24 cellular contexts compared by ENCODE assay signal in genomic region chr1:232166942-232167341, GRCh38.
A peak's percentile ranks its signal among the peaks of the same experiment; 100 is the strongest.
DNase-seq lines count a peak whose midpoint lies in the region; ATAC-seq and TF ChIP-seq lines count a peak whose summit lies in the region.
"Had no signal": no experiment of that assay in that cellular context is flagged by ENCODE, and none has a peak within 500 bp of the region (broad histone marks: within the 10 kb centered on the region; RNA-seq: fewer than 3 reads in every experiment).

No MANE protein-coding gene starts in this region.

- no peaks in the 10 kb centered on the region for H3K27me3 Mint-ChIP-seq in MCF 10A (ENCODE audit: insufficient read depth, unreplicated experiment)
- H3K27me3 Mint-ChIP-seq: stimulated activated naive B cell treated with anti-CD40 and anti-IgM and Interleukin-4, amounts not matched to agents 10 μg/mL and 1 μg/mL and 100 μg/mL, for 72 hours had no signal

- no peak for TF ChIP-seq CTCF in MCF 10A (IDR thresholded peaks at IDR 0.05; ENCODE audit: unreplicated experiment)
- no peak for TF ChIP-seq CTCF in gastroesophageal sphincter (IDR thresholded peaks at IDR 0.05)

- TF ChIP-seq POLR2A in gastroesophageal sphincter (IDR thresholded peaks at IDR 0.05): no peak

- no peaks in the 10 kb centered on the region for H3K36me3 Mint-ChIP-seq in MCF 10A (ENCODE audit: insufficient read depth, unreplicated experiment)
- H3K36me3 Mint-ChIP-seq: CD14-positive monocyte; immature natural killer cell; naive B cell; stimulated activated naive B cell treated with anti-CD40 and anti-IgM and Interleukin-4, amounts not matched to agents 10 μg/mL and 1 μg/mL and 100 μg/mL, for 72 hours had no signal

- H3K36me3 ChIP-seq in H7 (replicated peaks; ENCODE audit: control insufficient read depth, insufficient read depth, low read length) (peaks cover 5% of the 10 kb centered on the region), HUES48 (ENCODE audit: control insufficient read depth, insufficient read depth, low read length) (peaks cover 36% of the 10 kb centered on the region), gastroesophageal sphincter (no peaks in the 10 kb centered on the region)
- H3K36me3 ChIP-seq: MG63, prostate gland, sigmoid colon, upper lobe of left lung had no signal

- in situ Hi-C loops in SK-MEL-5 (cut with HindIII; ENCODE audit: low pct_unique_long_range_greater_than_20kb, low sequenced_read_pairs): no loop called here

- H3K9me3 ChIP-seq in HUES48 (ENCODE audit: control insufficient read depth, insufficient read depth, low read length) (no peaks in the 10 kb centered on the region), gastroesophageal sphincter (peaks cover 0 to 3% (median 0%) of the 10 kb centered on the region in 3 donors)
- H3K9me3 ChIP-seq: MG63, prostate gland, sigmoid colon, upper lobe of left lung had no signal

- H3K4me1 ChIP-seq in HUES48 (ENCODE audit: control insufficient read depth, insufficient read depth, low read length): peaks cover 3% of the 10 kb centered on the region; the same call in 1 of the 2 replicates
- H3K4me1 ChIP-seq in gastroesophageal sphincter: no peaks in the 10 kb centered on the region
- H3K4me1 ChIP-seq: prostate gland, sigmoid colon, upper lobe of left lung had no signal

- CTCF ChIA-PET in MCF 10A (lab: Yijun Ruan, JAX): interaction anchor here (0.6 to 0.7 kb wide), 2 partner anchors 72 to 635 kb away, joined by 3 to 4 read pairs; no protein-coding TSS in a partner anchor

- H3K4me3 Mint-ChIP-seq in MCF 10A (ENCODE audit: unreplicated experiment): no peak overlapping the region
- H3K4me3 Mint-ChIP-seq: CD14-positive monocyte; immature natural killer cell; naive B cell; stimulated activated naive B cell treated with anti-CD40 and anti-IgM and Interleukin-4, amounts not matched to agents 10 μg/mL and 1 μg/mL and 100 μg/mL, for 72 hours; T-helper 2 cell treated with Interferon-gamma antibody and Interleukin-4, amounts not matched to agents 5 μg/mL and 100 μg/mL, for 36 hours had no signal

- H3K4me3 ChIP-seq in H7 (ENCODE audit: insufficient read depth, low read depth, low read length) (no peak overlapping the region), HUES48 (ENCODE audit: low read depth, low read length) (no peak overlapping the region), gastroesophageal sphincter (no peak overlapping the region)
- H3K4me3 ChIP-seq: MG63, prostate gland, sigmoid colon, upper lobe of left lung had no signal

- POLR2A ChIA-PET in MCF 10A (lab: Yijun Ruan, JAX): no interaction called here

- H3K27ac ChIP-seq in HUES48 (ENCODE audit: low read depth, low read length): peak overlapping the region; percentile 28
- H3K27ac ChIP-seq in gastroesophageal sphincter: no peak overlapping the region
- H3K27ac ChIP-seq: prostate gland, sigmoid colon, upper lobe of left lung had no signal

- 53 to 60% methylated on average over 1 to 4 of the region's 4 CpGs for WGBS in gastroesophageal sphincter (ENCODE audit: low coverage in 1 of 2), 2 donors

- ATAC-seq in gastroesophageal sphincter: no peak
- ATAC-seq: left lobe of liver; stimulated activated naive B cell treated with anti-CD40 and anti-IgM and Interleukin-4, amounts not matched to agents 10 μg/mL and 1 μg/mL and 100 μg/mL, for 72 hours had no signal

- H3K27me3 ChIP-seq in H7 (ENCODE audit: control insufficient read depth, insufficient read depth, low read length) (no peaks in the 10 kb centered on the region), HUES48 (ENCODE audit: control insufficient read depth, insufficient read depth, low read length) (no peaks in the 10 kb centered on the region), gastroesophageal sphincter (no peaks in the 10 kb centered on the region)
- H3K27me3 ChIP-seq: MG63, sigmoid colon, upper lobe of left lung had no signal

- no TSS peak for BruUV-seq in MCF 10A (replicated peaks; lab: Mats Ljungman, UMichigan)

- intact Hi-C loops in MCF 10A (cut with micrococcal nuclease): no loop called here

- H3K9me3 Mint-ChIP-seq in MCF 10A (ENCODE audit: unreplicated experiment): no peaks in the 10 kb centered on the region
- H3K9me3 Mint-ChIP-seq: immature natural killer cell; T-helper 2 cell treated with Interferon-gamma antibody and Interleukin-4, amounts not matched to agents 5 μg/mL and 100 μg/mL, for 36 hours had no signal

- H3K4me1 Mint-ChIP-seq in MCF 10A (ENCODE audit: insufficient read depth, unreplicated experiment): no peaks in the 10 kb centered on the region
- H3K4me1 Mint-ChIP-seq: CD14-positive monocyte; naive B cell; stimulated activated naive B cell treated with anti-CD40 and anti-IgM and Interleukin-4, amounts not matched to agents 10 μg/mL and 1 μg/mL and 100 μg/mL, for 72 hours had no signal

- no peak for TF ChIP-seq EP300 in gastroesophageal sphincter (IDR thresholded peaks at IDR 0.05)

- peak; percentile 51 for DNase-seq in H7
- DNase-seq in SK-MEL-5 (ENCODE audit: low read depth, low spot score): peak; percentile 38
- peak; percentile 19 for DNase-seq in medulla oblongata (ENCODE audit: extremely low spot score)
- no peak for DNase-seq in MCF 10A (ENCODE audit: unreplicated experiment)
- DNase-seq in activated CD4-positive, alpha-beta T cell treated with anti-CD3 and anti-CD28 coated beads, Interleukin-2, amount 50 U/mL, for 1 hour: no peak
- DNase-seq: activated CD4-positive, alpha-beta T cell treated with anti-CD3 and anti-CD28 coated beads for 4 hours; activated T-cell treated with anti-CD3 and anti-CD28 coated beads, Interleukin-2, amount 50 U/mL, for 48 hours; Calu3; dermis blood vessel endothelial cell; EL; immature natural killer cell; MG63; naive B cell; NCI-H1436 treated with DMSO at 0.1 percent for 48 hours; Right ventricle myocardium superior; sigmoid colon; stimulated activated naive B cell treated with anti-CD40 and anti-IgM and Interleukin-4, amounts not matched to agents 10 μg/mL and 1 μg/mL and 100 μg/mL, for 72 hours; upper lobe of left lung had no signal

- no peak overlapping the region for H3K9ac ChIP-seq in HUES48 (ENCODE audit: low read depth, low read length)

- H3K27ac Mint-ChIP-seq in MCF 10A (ENCODE audit: low read depth, unreplicated experiment): no peak overlapping the region
- H3K27ac Mint-ChIP-seq: CD14-positive monocyte; immature natural killer cell; naive B cell; stimulated activated naive B cell treated with anti-CD40 and anti-IgM and Interleukin-4, amounts not matched to agents 10 μg/mL and 1 μg/mL and 100 μg/mL, for 72 hours; T-helper 2 cell treated with Interferon-gamma antibody and Interleukin-4, amounts not matched to agents 5 μg/mL and 100 μg/mL, for 36 hours had no signal

Comparison
In these comparisons a context has a peak if more than half of its experiments do, and no peak if none do; other contexts are left out.
1. DNase-seq: peak in H7 (single experiment), SK-MEL-5 (single experiment) and medulla oblongata (single experiment); none in MCF 10A (single experiment) and activated CD4-positive, alpha-beta T cell treated with anti-CD3 and anti-CD28 coated beads, Interleukin-2, amount 50 U/mL, for 1 hour (single experiment).